In the genomic region with DNA sequence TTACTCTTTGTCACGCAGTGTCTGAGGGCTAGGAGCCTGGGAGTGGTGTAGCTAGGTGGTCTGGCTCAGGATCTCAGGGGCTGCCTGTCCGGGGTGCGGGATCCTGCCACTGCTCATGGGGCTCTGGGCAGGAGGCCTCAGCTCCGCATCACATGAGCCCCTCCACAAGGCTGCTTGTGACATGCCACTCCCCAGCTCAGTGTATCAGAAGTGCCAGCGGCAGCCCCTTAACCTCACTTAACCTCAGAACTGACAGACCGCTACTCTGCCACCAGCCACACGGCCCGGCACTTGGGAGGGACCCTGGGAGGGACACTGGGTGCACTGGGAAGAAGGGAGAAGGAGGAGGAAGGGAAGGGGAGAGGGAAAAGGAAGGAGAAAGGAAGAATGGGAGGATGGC, we compare ENCODE assay signal across 27 cellular contexts.
"Had no signal": no experiment of that assay in that cellular context is flagged by ENCODE, and none has a peak within 500 bp of the region (broad histone marks: within the 10 kb centered on the region; RNA-seq: fewer than 3 reads in every experiment).

No MANE protein-coding gene starts in this region.

- H3K36me3 ChIP-seq: adrenal gland, breast epithelium, SJSA1 had no signal

- H3K9me3 ChIP-seq: adrenal gland, body of pancreas, breast epithelium, SJSA1, SK-N-SH had no signal

- DNase-seq: activated B cell treated with CpG ODN at 0.5 μM for 24 hours; activated CD4-positive, alpha-beta memory T cell treated with anti-CD3 and anti-CD28 coated beads for 36 hours; activated CD4-positive, alpha-beta T cell treated with anti-CD3 and anti-CD28 coated beads for 4 hours; activated CD4-positive, alpha-beta T cell treated with anti-CD3 and anti-CD28 coated beads, Interleukin-2, amount 50 U/mL, for 1 hour; activated CD4-positive, CD25-positive, alpha-beta regulatory T cell treated with anti-CD3 and anti-CD28 coated beads, Interleukin-2, amount 50 U/mL, for 72 hours; activated CD8-positive, alpha-beta memory T cell treated with anti-CD3 and anti-CD28 coated beads, Interleukin-2, amount 50 U/mL, for 4 hours; activated gamma-delta T cell treated with Interleukin-2 at 50 U/mL for 16 hours; activated naive CD4-positive, alpha-beta T cell treated with anti-CD3 and anti-CD28 coated beads for 36 hours; activated T-cell treated with anti-CD3 and anti-CD28 coated beads for 4 hours; activated T-cell treated with anti-CD3 and anti-CD28 coated beads, Interleukin-2, amount 50 U/mL, for 4 hours; adrenal gland; body of pancreas; NCI-H1092 treated with DMSO at 0.1 percent for 48 hours; NCI-H1417; NCI-H187 treated with DMSO at 0.1 percent for 48 hours; NCI-H2081; NCI-H226; SHP77 treated with DMSO at 0.1 percent for 48 hours had no signal

- H3K9ac ChIP-seq: KMS-11, SK-N-SH had no signal

- H3K4me3 Mint-ChIP-seq: activated B cell treated with CpG ODN at 0.5 μM for 24 hours; activated CD4-positive, alpha-beta memory T cell treated with anti-CD3 and anti-CD28 coated beads for 36 hours; activated naive CD4-positive, alpha-beta T cell treated with anti-CD3 and anti-CD28 coated beads for 36 hours; activated T-cell treated with anti-CD3 and anti-CD28 coated beads, Interleukin-2, amount 50 U/mL, for 4 hours; activated T-helper 1 cell treated with anti-CD3 and anti-CD28 coated beads, Interleukin-12 subunit alpha, Interleukin-12 subunit beta, Interleukin-2, Interleukin-4 antibody, amounts not matched to agents 30 ng/mL and 10 ng/mL and 1 ng/mL, durations not matched to agents 14 hours and 24 hours and 36 hours; T-helper 1 cell treated with Interleukin-12 subunit alpha and Interleukin-12 subunit beta and Interleukin-4 antibody, amounts not matched to agents 30 μg/mL and 1 μg/mL, for 36 hours; T-helper 2 cell treated with Interferon-gamma antibody and Interleukin-4, amounts not matched to agents 5 μg/mL and 100 μg/mL, for 36 hours had no signal

- H3K9me3 Mint-ChIP-seq: activated B cell treated with CpG ODN at 0.5 μM for 24 hours; activated CD4-positive, alpha-beta memory T cell treated with anti-CD3 and anti-CD28 coated beads for 36 hours; activated naive CD4-positive, alpha-beta T cell treated with anti-CD3 and anti-CD28 coated beads for 36 hours; activated naive CD4-positive, alpha-beta T cell treated with anti-CD3 and anti-CD28 coated beads, Interleukin-2, amount 50 U/mL, for 72 hours; activated T-cell treated with anti-CD3 and anti-CD28 coated beads, Interleukin-2, amount 50 U/mL, for 4 hours; activated T-helper 1 cell treated with anti-CD3 and anti-CD28 coated beads, Interleukin-12 subunit alpha, Interleukin-12 subunit beta, Interleukin-2, Interleukin-4 antibody, amounts not matched to agents 30 ng/mL and 10 ng/mL and 1 ng/mL, durations not matched to agents 14 hours and 24 hours and 36 hours; T-helper 1 cell treated with Interleukin-12 subunit alpha and Interleukin-12 subunit beta and Interleukin-4 antibody, amounts not matched to agents 30 μg/mL and 1 μg/mL, for 36 hours; T-helper 2 cell treated with Interferon-gamma antibody and Interleukin-4, amounts not matched to agents 5 μg/mL and 100 μg/mL, for 36 hours had no signal

- H3K27me3 Mint-ChIP-seq: activated B cell treated with CpG ODN at 0.5 μM for 24 hours; activated CD4-positive, alpha-beta memory T cell treated with anti-CD3 and anti-CD28 coated beads for 36 hours had no signal

- H3K27ac Mint-ChIP-seq: activated B cell treated with CpG ODN at 0.5 μM for 24 hours; activated CD4-positive, alpha-beta memory T cell treated with anti-CD3 and anti-CD28 coated beads for 36 hours; activated naive CD4-positive, alpha-beta T cell treated with anti-CD3 and anti-CD28 coated beads for 36 hours; activated naive CD4-positive, alpha-beta T cell treated with anti-CD3 and anti-CD28 coated beads, Interleukin-2, amount 50 U/mL, for 72 hours; activated T-helper 1 cell treated with anti-CD3 and anti-CD28 coated beads, Interleukin-12 subunit alpha, Interleukin-12 subunit beta, Interleukin-2, Interleukin-4 antibody, amounts not matched to agents 30 ng/mL and 10 ng/mL and 1 ng/mL, durations not matched to agents 14 hours and 24 hours and 36 hours; T-helper 1 cell treated with Interleukin-12 subunit alpha and Interleukin-12 subunit beta and Interleukin-4 antibody, amounts not matched to agents 30 μg/mL and 1 μg/mL, for 36 hours; T-helper 2 cell treated with Interferon-gamma antibody and Interleukin-4, amounts not matched to agents 5 μg/mL and 100 μg/mL, for 36 hours had no signal

- ATAC-seq: activated naive CD4-positive, alpha-beta T cell treated with anti-CD3 and anti-CD28 coated beads, Interleukin-2, amount 50 U/mL, for 72 hours; activated T-cell treated with anti-CD3 and anti-CD28 coated beads, Interleukin-2, amount 50 U/mL, for 4 hours; body of pancreas; Panc1 had no signal

- H3K4me2 ChIP-seq: KMS-11, SK-N-SH had no signal

- H3K27ac ChIP-seq: adrenal gland, body of pancreas, breast epithelium, KMS-11, SJSA1 had no signal

- H3K4me1 Mint-ChIP-seq: activated B cell treated with CpG ODN at 0.5 μM for 24 hours had no signal

- H3K27me3 ChIP-seq: adrenal gland, body of pancreas, breast epithelium had no signal

- H3K4me1 ChIP-seq: adrenal gland, body of pancreas, breast epithelium, SJSA1 had no signal

- H3K4me3 ChIP-seq: adrenal gland, body of pancreas, breast epithelium, SJSA1 had no signal

- H3K36me3 Mint-ChIP-seq: activated CD4-positive, alpha-beta memory T cell treated with anti-CD3 and anti-CD28 coated beads for 36 hours; activated naive CD4-positive, alpha-beta T cell treated with anti-CD3 and anti-CD28 coated beads, Interleukin-2, amount 50 U/mL, for 72 hours had no signal
